8 cellular contexts compared by ENCODE assay signal in genomic region chr1:167721617-167722151, GRCh38. TPM values are rescaled to one million over a fixed set of nuclear protein-coding genes. Genes with fewer than 3 reads are reported as not detected.
DNase-seq lines count a peak whose midpoint lies in the region; ATAC-seq and TF ChIP-seq lines count a peak whose summit lies in the region.

Gene MPZL1 (plus strand): TSS chr1:167721982. CDS start chr1:167722152, 170 bp downstream.

- peak within 1 kb of the TSS; percentile 89 for H3K4me3 Mint-ChIP-seq in activated naive CD4-positive, alpha-beta T cell treated with anti-CD3 and anti-CD28 coated beads for 36 hours

- H3K9me3 ChIP-seq in MM.1S (replicated peaks; ENCODE audit: insufficient read depth, low read length) (no peaks in the 10 kb centered on the region), gastroesophageal sphincter (no peaks in the 10 kb centered on the region)

- no peaks in the 10 kb centered on the region for H3K9me2 ChIP-seq in MM.1S (replicated peaks; ENCODE audit: insufficient read depth, low read length)

- H2AFZ ChIP-seq in MM.1S (ENCODE audit: low read length) = peak within 1 kb of the TSS; percentile 86

- peaks cover 18% of the 10 kb centered on the region for H3F3A ChIP-seq in MM.1S (ENCODE audit: insufficient read depth, low read length)

- no peak for TF ChIP-seq EP300 in gastroesophageal sphincter (IDR thresholded peaks at IDR 0.05)

- 0 to 8% methylated on average over 2 to 6 of the region's 52 CpGs for WGBS in gastroesophageal sphincter (ENCODE audit: low coverage in 1 of 2), 2 donors

- CTCF ChIA-PET in activated naive CD4-positive, alpha-beta T cell treated with anti-CD3 and anti-CD28 coated beads for 36 hours (lab: Charles Lee) = interaction anchor here (1.0 to 1.6 kb wide), 3 partner anchors 40 to 361 kb away, joined by 3 to 5 read pairs (median 5); no protein-coding TSS in a partner anchor

- H3K27me3 ChIP-seq in MM.1S (replicated peaks; ENCODE audit: insufficient read depth, low read length) = no peaks in the 10 kb centered on the region
- no peaks in the 10 kb centered on the region for H3K27me3 ChIP-seq in gastroesophageal sphincter

- peak within 1 kb of the TSS; percentile 14; the same call in 1 of the 2 replicates for H3K27ac ChIP-seq in MM.1S (ENCODE audit: low read length)
- H3K27ac ChIP-seq in gastroesophageal sphincter = peak within 1 kb of the TSS; percentile 48 to 95 (median 92)
- peak within 1 kb of the TSS; percentile 77 for H3K27ac ChIP-seq in substantia nigra (ENCODE audit: low read depth, low read length, poor library complexity, severe bottlenecking)

- peaks cover 57% of the 10 kb centered on the region for H3K4me1 Mint-ChIP-seq in activated naive CD4-positive, alpha-beta T cell treated with anti-CD3 and anti-CD28 coated beads for 36 hours (ENCODE audit: low read depth)

- ATAC-seq in gastroesophageal sphincter = peak; percentile 98

- no peak for TF ChIP-seq CTCF in MM.1S (IDR thresholded peaks at IDR 0.05; ENCODE audit: low read length)
- peak in 1 of 4 experiments; percentile 1 for TF ChIP-seq CTCF in gastroesophageal sphincter (IDR thresholded peaks at IDR 0.05)

- peak within 1 kb of the TSS; percentile 80 for H3K4me2 ChIP-seq in MM.1S (ENCODE audit: low read depth, low read length)

- intact Hi-C loops in activated naive CD4-positive, alpha-beta T cell treated with anti-CD3 and anti-CD28 coated beads for 36 hours (cut with micrococcal nuclease) = loop anchor here (1.0 kb wide), 3 partner anchors 41 to 361 kb away; no protein-coding TSS in a partner anchor

- DNase-seq in GM03348 (ENCODE audit: low spot score) = peak; percentile 100
- DNase-seq in HCEC 1CT = peak; percentile 91
- peak; percentile 98 for DNase-seq in MM.1S
- peak; percentile 91 for DNase-seq in SK-N-DZ (ENCODE audit: low spot score)
- DNase-seq in activated naive CD4-positive, alpha-beta T cell treated with anti-CD3 and anti-CD28 coated beads for 36 hours = peak; percentile 94
- peak; percentile 76 for DNase-seq in non-pigmented ciliary epithelial cell (ENCODE audit: low read depth)
- DNase-seq in substantia nigra (lab: John Stamatoyannopoulos, UW) = peak; percentile 63 to 96 (median 91)

- H4K20me1 ChIP-seq in MM.1S (ENCODE audit: insufficient read depth, low read length) = no peaks in the 10 kb centered on the region

- no peaks in the 10 kb centered on the region for H3K27me3 Mint-ChIP-seq in activated naive CD4-positive, alpha-beta T cell treated with anti-CD3 and anti-CD28 coated beads for 36 hours (ENCODE audit: low read depth)

- H3K36me3 ChIP-seq in MM.1S (replicated peaks; ENCODE audit: insufficient read depth, low read length) = no peaks in the 10 kb centered on the region
- no peaks in the 10 kb centered on the region for H3K36me3 ChIP-seq in gastroesophageal sphincter

- no peaks in the 10 kb centered on the region for H3K9me3 Mint-ChIP-seq in activated naive CD4-positive, alpha-beta T cell treated with anti-CD3 and anti-CD28 coated beads for 36 hours

- peak within 1 kb of the TSS; percentile 65 for H3K27ac Mint-ChIP-seq in activated naive CD4-positive, alpha-beta T cell treated with anti-CD3 and anti-CD28 coated beads for 36 hours

- H3K36me3 Mint-ChIP-seq in activated naive CD4-positive, alpha-beta T cell treated with anti-CD3 and anti-CD28 coated beads for 36 hours (ENCODE audit: low read depth) = peaks cover 9% of the 10 kb centered on the region

- peak; percentile 69 to 75 for TF ChIP-seq POLR2A in gastroesophageal sphincter (IDR thresholded peaks at IDR 0.05)

- peak within 1 kb of the TSS; percentile 86 for H3K4me3 ChIP-seq in MM.1S (ENCODE audit: low read length)
- peak within 1 kb of the TSS; percentile 73 to 93 for H3K4me3 ChIP-seq in gastroesophageal sphincter

- peaks cover 34% of the 10 kb centered on the region for H3K79me2 ChIP-seq in MM.1S (ENCODE audit: low read length)

- peak within 1 kb of the TSS; percentile 49 for H3K9ac ChIP-seq in MM.1S (ENCODE audit: low read length)

- H3K4me1 ChIP-seq in MM.1S (ENCODE audit: low read length) (peaks cover 29% of the 10 kb centered on the region), gastroesophageal sphincter (peaks cover 0 to 51% (median 11%) of the 10 kb centered on the region in 3 donors)

RNA-seq across cellular contexts. Expression of gene MPZL1, which starts in this region (rescaled TPM):
- 85.4 and 92.6 TPM in 2 replicates for polyA plus RNA-seq in SK-N-DZ (2014; cell fraction: cytosol; rRNA removed)
- polyA plus RNA-seq in SK-N-DZ (2014; cell fraction: nucleus; rRNA removed) = 39.3 and 41.9 TPM in 2 replicates
- 10 to 100 TPM; 24.2 to 28.1 TPM for total RNA-seq in activated naive CD4-positive, alpha-beta T cell treated with anti-CD3 and anti-CD28 coated beads for 36 hours
- total RNA-seq in gastroesophageal sphincter = 100 to 1,000 TPM in 1 of 4 donors, 10 to 100 TPM in 3; 83.7 to 127 (median 95.8) TPM

Comparison
In these comparisons a context has a peak if more than half of its experiments do, and no peak if none do; other contexts are left out.
1. Peak in every context shown above with its lines: DNase-seq, ATAC-seq, H3K4me3 ChIP-seq and H3K27ac ChIP-seq.
2. H3K27ac ChIP-seq: peak in every context shown above with its lines; median percentile 92 in gastroesophageal sphincter; 77 in substantia nigra; 14 in MM.1S.